8 cellular contexts compared by ENCODE assay signal in the genomic region with DNA sequence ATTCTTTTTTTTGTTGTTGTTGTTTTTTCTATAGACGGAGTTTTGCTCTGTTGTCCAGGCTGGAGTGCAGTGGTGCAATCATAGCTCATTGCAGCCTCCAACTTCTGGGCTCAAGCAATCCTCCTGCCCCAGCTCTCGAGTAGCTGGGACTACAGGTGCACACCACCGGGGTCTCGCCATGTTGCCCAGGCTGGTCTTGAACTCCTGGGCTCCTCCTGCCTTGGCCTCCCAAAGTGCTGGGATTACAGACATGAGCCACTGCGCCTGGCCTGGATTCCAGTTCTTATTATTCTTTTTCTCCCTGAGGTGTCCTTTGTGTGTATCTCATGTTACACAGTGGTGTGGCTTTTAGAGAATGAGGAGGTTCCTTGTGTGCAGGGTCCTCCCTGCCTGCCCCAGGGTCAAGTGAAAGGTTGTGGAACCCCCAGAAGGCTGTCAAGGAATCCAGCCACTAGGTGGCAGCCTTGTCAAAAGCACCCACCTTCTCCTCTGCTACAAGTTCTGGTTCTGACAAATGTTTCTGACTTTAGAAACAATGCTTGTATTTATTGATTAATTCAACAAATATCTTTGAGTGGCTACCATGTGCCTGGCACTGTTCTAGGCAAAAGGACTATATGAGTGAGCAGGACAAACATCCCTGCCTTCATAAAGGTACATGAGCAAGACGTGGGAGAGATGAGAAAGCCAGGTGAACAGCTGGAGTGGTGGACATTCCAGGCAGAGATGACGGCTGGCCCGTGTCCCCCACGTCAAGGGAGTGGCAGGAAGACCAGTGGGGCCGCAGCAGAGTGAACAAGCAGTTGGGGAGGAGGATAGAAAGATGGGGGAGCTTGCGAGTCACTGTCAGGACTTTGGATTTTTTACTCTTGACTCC.
DNase-seq lines count a peak whose midpoint lies in the region; ATAC-seq and TF ChIP-seq lines count a peak whose summit lies in the region.

No MANE protein-coding gene starts in this region.

- no peaks in the 10 kb centered on the region for H3K27me3 ChIP-seq in CD4-positive, alpha-beta T cell (ENCODE audit: control insufficient read depth, insufficient read depth, low read length)
- H3K27me3 ChIP-seq in foreskin keratinocyte (peaks cover 9% of the 10 kb centered on the region), osteoblast (ENCODE audit: insufficient read depth, low read length) (no peaks in the 10 kb centered on the region)

- H3K27ac Mint-ChIP-seq in CD4-positive, alpha-beta T cell, result no peak overlapping the region

- peaks cover 8% of the 10 kb centered on the region for H3K27me3 Mint-ChIP-seq in CD4-positive, alpha-beta T cell

- DNase-seq in CD4-positive, alpha-beta T cell, result peak; percentile 48 to 73 (median 60)
- DNase-seq in HS-5 (ENCODE audit: low read depth) (peak; percentile 40), SHP77 treated with DMSO at 0.1 percent for 48 hours (lab: John Stamatoyannopoulos, UW) (peak; percentile 12), foreskin keratinocyte (peak in 1 of 2 donors; percentile 47), osteoblast (ENCODE audit: insufficient read length, low spot score, missing footprints) (peak; percentile 82)
- DNase-seq in activated naive CD4-positive, alpha-beta T cell (lab: John Stamatoyannopoulos, UW), result peak; percentile 8 to 55 (median 42)

- H3K4me3 Mint-ChIP-seq in CD4-positive, alpha-beta T cell, result no peak overlapping the region

- CTCF ChIA-PET in CD4-positive, alpha-beta T cell (lab: Charles Lee), result interaction anchor here (0.8 to 1.6 kb wide), 4 partner anchors 105 to 871 kb away, joined by 3 to 6 read pairs (median 4); no protein-coding TSS in a partner anchor

- H3K4me1 ChIP-seq in foreskin keratinocyte (no peaks in the 10 kb centered on the region), osteoblast (ENCODE audit: insufficient read depth, low read length) (peaks cover 10% of the 10 kb centered on the region)

- ATAC-seq in CD4-positive, alpha-beta T cell (ENCODE audit: poor library complexity), result peak; percentile 57
- peak; percentile 48 for ATAC-seq in foreskin keratinocyte
- ATAC-seq in HG02759 (IDR thresholded peaks at IDR 0.05; ENCODE audit: unreplicated experiment), result no peak

- no peaks in the 10 kb centered on the region for H3K36me3 Mint-ChIP-seq in CD4-positive, alpha-beta T cell (ENCODE audit: low read depth)

- H3K4me3 ChIP-seq in osteoblast (ENCODE audit: insufficient read depth, low read length), result peak overlapping the region; percentile 56

- POLR2A ChIA-PET in CD4-positive, alpha-beta T cell (lab: Charles Lee), result interaction anchor here (1.1 kb wide), 1 partner anchor 34 kb away, joined by 3 read pairs; no protein-coding TSS in a partner anchor

- no peak overlapping the region for H3K27ac ChIP-seq in CD4-positive, alpha-beta T cell (ENCODE audit: low read depth, low read length)
- H3K27ac ChIP-seq in foreskin keratinocyte (no peak overlapping the region), osteoblast (ENCODE audit: low read depth, low read length) (no peak overlapping the region), temporal lobe (ENCODE audit: low read depth, low read length) (peak overlapping the region; percentile 88)

- H4K20me1 ChIP-seq in osteoblast (ENCODE audit: insufficient read depth, low read length), result no peaks in the 10 kb centered on the region

- intact Hi-C loops in CD4-positive, alpha-beta T cell (cut with DNase I, micrococcal nuclease), result loop anchor here (1.0 to 10.0 kb wide), 4 partner anchors 105 to 871 kb away; no protein-coding TSS in a partner anchor

- H3K79me2 ChIP-seq in osteoblast (ENCODE audit: insufficient read depth, low read length), result no peaks in the 10 kb centered on the region

- peak overlapping the region; percentile 78 for H3K4me2 ChIP-seq in osteoblast (ENCODE audit: insufficient read depth, low read length)

- H3K4me1 Mint-ChIP-seq in CD4-positive, alpha-beta T cell (ENCODE audit: low read depth), result no peaks in the 10 kb centered on the region

- H2AFZ ChIP-seq in osteoblast (ENCODE audit: low read length), result peak overlapping the region; percentile 78

- no peaks in the 10 kb centered on the region for H3K9me3 ChIP-seq in CD4-positive, alpha-beta T cell (ENCODE audit: control insufficient read depth, low read length)
- H3K9me3 ChIP-seq in osteoblast (ENCODE audit: low read depth, low read length), result no peaks in the 10 kb centered on the region

- H3K9me3 Mint-ChIP-seq in CD4-positive, alpha-beta T cell, result no peaks in the 10 kb centered on the region

- no peaks in the 10 kb centered on the region for H3K36me3 ChIP-seq in osteoblast (ENCODE audit: insufficient read depth, low read length)

- TF ChIP-seq CTCF in CD4-positive, alpha-beta T cell (IDR thresholded peaks at IDR 0.05), result peak; percentile 96
- peak; percentile 90 for TF ChIP-seq CTCF in foreskin keratinocyte (conservative IDR thresholded peaks at IDR 0.05)
- peak; percentile 94 for TF ChIP-seq CTCF in osteoblast (IDR thresholded peaks at IDR 0.05; ENCODE audit: extremely low read depth, low read depth, low read length)
